Comparison of ENCODE assay signal across 1 cellular context in the genomic region with DNA sequence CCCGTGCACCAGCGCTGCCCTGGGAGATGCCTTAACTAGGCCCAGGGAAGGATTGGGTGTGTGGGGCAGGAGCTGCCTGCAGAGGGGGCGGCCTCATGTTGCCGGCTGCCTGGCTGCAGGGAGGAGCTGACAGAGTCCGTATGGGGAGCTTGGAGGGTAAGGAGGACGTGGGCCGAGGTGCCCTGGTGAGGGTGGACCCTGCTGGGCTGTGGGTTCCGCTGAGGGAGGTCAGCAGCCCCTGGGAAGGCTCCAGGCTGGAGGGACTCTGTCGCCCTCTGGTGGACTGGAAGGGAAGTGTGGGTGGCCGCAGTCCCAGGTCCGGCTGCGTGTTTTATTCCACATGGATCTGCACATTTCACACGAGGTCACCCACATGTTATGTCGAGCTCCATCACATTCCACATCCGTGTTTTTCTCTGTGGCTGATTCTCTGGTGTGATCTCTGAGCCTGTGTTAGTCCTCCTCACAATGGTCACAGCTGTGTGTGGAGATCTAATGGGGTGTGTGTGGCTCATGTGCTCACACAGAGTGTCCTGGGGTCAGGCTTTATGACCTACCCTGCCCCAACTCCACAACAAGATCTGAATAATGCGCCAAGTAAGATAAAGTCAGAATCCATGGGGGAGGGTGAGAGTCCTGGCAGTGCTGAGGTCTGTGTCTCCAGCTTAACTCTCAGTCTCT.
A peak's percentile ranks its signal among the peaks of the same experiment; 100 is the strongest.
TF ChIP-seq lines count a peak whose summit lies in the region.

No MANE protein-coding gene starts in this region.

TF ChIP-seq in HEK293, 187 proteins besides CTCF, POLR2A, EP300 and RAD21 (continued from another document and continues in another):
- TF ChIP-seq, protein P1, sequence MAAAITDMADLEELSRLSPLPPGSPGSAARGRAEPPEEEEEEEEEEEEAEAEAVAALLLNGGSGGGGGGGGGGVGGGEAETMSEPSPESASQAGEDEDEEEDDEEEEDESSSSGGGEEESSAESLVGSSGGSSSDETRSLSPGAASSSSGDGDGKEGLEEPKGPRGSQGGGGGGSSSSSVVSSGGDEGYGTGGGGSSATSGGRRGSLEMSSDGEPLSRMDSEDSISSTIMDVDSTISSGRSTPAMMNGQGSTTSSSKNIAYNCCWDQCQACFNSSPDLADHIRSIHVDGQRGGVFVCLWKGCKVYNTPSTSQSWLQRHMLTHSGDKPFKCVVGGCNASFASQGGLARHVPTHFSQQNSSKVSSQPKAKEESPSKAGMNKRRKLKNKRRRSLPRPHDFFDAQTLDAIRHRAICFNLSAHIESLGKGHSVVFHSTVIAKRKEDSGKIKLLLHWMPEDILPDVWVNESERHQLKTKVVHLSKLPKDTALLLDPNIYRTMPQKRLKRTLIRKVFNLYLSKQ (tag by site-specific recombination; IDR thresholded peaks at IDR 0.05; ENCODE audit: borderline replicate concordance): no peak
- TF ChIP-seq ZNF501 (tag by site-specific recombination; IDR thresholded peaks at IDR 0.05) (no peak), TCF7L2 (IDR thresholded peaks at IDR 0.05; ENCODE audit: borderline replicate concordance, low read depth, low read length) (no peak), ZNF654 (tag by site-specific recombination; IDR thresholded peaks at IDR 0.05; ENCODE audit: low read depth) (peak; percentile 36), ZNF2 (tag by site-specific recombination; IDR thresholded peaks at IDR 0.05) (0 out of 2 replicates have a peak, but pooled peaks have one; percentile 31), KLF9 (tag by site-specific recombination; IDR thresholded peaks at IDR 0.05; ENCODE audit: low read depth) (no peak), ZNF24 (tag by site-specific recombination; IDR thresholded peaks at IDR 0.05) (no peak), ZNF660 (tag by site-specific recombination; IDR thresholded peaks at IDR 0.05) (no peak), TRIM28 (IDR thresholded peaks at IDR 0.05; ENCODE audit: borderline replicate concordance, low read length) (no peak), ZIC2 (tag by site-specific recombination; IDR thresholded peaks at IDR 0.05) (peak; percentile 64; the same call in 1 of the 2 replicates), HOXA7 (CRISPR knock-in tag; IDR thresholded peaks at IDR 0.05; ENCODE audit: borderline replicate concordance) (no peak), ZNF548 (tag by site-specific recombination; IDR thresholded peaks at IDR 0.05) (no peak), ZNF747 (tag by site-specific recombination; IDR thresholded peaks at IDR 0.05) (no peak), ZNF362 (tag by site-specific recombination; IDR thresholded peaks at IDR 0.05) (no peak), BCL6B (tag by site-specific recombination; IDR thresholded peaks at IDR 0.05) (no peak), GLIS2 (tag by site-specific recombination; IDR thresholded peaks at IDR 0.05) (peak; percentile 30; the same call in 1 of the 2 replicates), ZNF510 (tag by site-specific recombination; IDR thresholded peaks at IDR 0.05; ENCODE audit: insufficient replicate concordance) (no peak), ZNF394 (tag by site-specific recombination; IDR thresholded peaks at IDR 0.05; ENCODE audit: borderline replicate concordance) (no peak), HIC1 (tag by site-specific recombination; IDR thresholded peaks at IDR 0.05) (no peak), ZNF221 (tag by site-specific recombination; IDR thresholded peaks at IDR 0.05; ENCODE audit: borderline replicate concordance) (no peak), MYNN (tag by site-specific recombination; IDR thresholded peaks at IDR 0.05; ENCODE audit: borderline replicate concordance) (no peak), ZNF404 (tag by site-specific recombination; IDR thresholded peaks at IDR 0.05) (no peak), KLF7 (tag by site-specific recombination; IDR thresholded peaks at IDR 0.05; ENCODE audit: borderline replicate concordance) (no peak), ZSCAN23 (tag by site-specific recombination; IDR thresholded peaks at IDR 0.05) (no peak), ZNF121 (tag by site-specific recombination; IDR thresholded peaks at IDR 0.05) (no peak), ZNF560 (tag by site-specific recombination; IDR thresholded peaks at IDR 0.05; ENCODE audit: borderline replicate concordance) (no peak), ZNF792 (tag by site-specific recombination; IDR thresholded peaks at IDR 0.05) (no peak), SP7 (tag by site-specific recombination; IDR thresholded peaks at IDR 0.05) (no peak), ZSCAN30 (tag by site-specific recombination; IDR thresholded peaks at IDR 0.05) (peak; percentile 95), ZNF704 (tag by site-specific recombination; IDR thresholded peaks at IDR 0.05) (no peak), ZNF664 (tag by site-specific recombination; IDR thresholded peaks at IDR 0.05) (no peak), ZNF140 (tag by site-specific recombination; IDR thresholded peaks at IDR 0.05) (no peak), ZBTB20 (tag by site-specific recombination; IDR thresholded peaks at IDR 0.05) (no peak), ZXDB (tag by site-specific recombination; IDR thresholded peaks at IDR 0.05) (peak; percentile 39; the same call in 1 of the 2 replicates), KLF1 (tag by site-specific recombination; IDR thresholded peaks at IDR 0.05) (no peak), REPIN1 (tag by site-specific recombination; IDR thresholded peaks at IDR 0.05; ENCODE audit: low read depth) (no peak), GLIS1 (tag by site-specific recombination; IDR thresholded peaks at IDR 0.05) (peak; percentile 27; the same call in 1 of the 2 replicates), ZNF785 (tag by site-specific recombination; IDR thresholded peaks at IDR 0.05) (0 out of 2 replicates have a peak, but pooled peaks have one; percentile 34), ZNF639 (tag by site-specific recombination; IDR thresholded peaks at IDR 0.05) (no peak), EGR2 (tag by site-specific recombination; IDR thresholded peaks at IDR 0.05; ENCODE audit: low read depth) (no peak), ZNF311 (tag by site-specific recombination; IDR thresholded peaks at IDR 0.05; ENCODE audit: borderline replicate concordance) (no peak), OSR2 (tag by site-specific recombination; IDR thresholded peaks at IDR 0.05) (no peak), ZNF341 (tag by site-specific recombination; IDR thresholded peaks at IDR 0.05; ENCODE audit: low read depth) (no peak), ZBTB21 (tag by site-specific recombination; IDR thresholded peaks at IDR 0.05) (no peak), ZNF580 (tag by site-specific recombination; IDR thresholded peaks at IDR 0.05) (no peak), INSM2 (tag by site-specific recombination; IDR thresholded peaks at IDR 0.05) (no peak), ZNF544 (tag by site-specific recombination; IDR thresholded peaks at IDR 0.05) (no peak), ZNF155 (tag by site-specific recombination; IDR thresholded peaks at IDR 0.05) (no peak)
- TF ChIP-seq, protein P2, sequence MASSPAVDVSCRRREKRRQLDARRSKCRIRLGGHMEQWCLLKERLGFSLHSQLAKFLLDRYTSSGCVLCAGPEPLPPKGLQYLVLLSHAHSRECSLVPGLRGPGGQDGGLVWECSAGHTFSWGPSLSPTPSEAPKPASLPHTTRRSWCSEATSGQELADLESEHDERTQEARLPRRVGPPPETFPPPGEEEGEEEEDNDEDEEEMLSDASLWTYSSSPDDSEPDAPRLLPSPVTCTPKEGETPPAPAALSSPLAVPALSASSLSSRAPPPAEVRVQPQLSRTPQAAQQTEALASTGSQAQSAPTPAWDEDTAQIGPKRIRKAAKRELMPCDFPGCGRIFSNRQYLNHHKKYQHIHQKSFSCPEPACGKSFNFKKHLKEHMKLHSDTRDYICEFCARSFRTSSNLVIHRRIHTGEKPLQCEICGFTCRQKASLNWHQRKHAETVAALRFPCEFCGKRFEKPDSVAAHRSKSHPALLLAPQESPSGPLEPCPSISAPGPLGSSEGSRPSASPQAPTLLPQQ (tag by site-specific recombination; IDR thresholded peaks at IDR 0.05): no peak
- TF ChIP-seq, protein P3, sequence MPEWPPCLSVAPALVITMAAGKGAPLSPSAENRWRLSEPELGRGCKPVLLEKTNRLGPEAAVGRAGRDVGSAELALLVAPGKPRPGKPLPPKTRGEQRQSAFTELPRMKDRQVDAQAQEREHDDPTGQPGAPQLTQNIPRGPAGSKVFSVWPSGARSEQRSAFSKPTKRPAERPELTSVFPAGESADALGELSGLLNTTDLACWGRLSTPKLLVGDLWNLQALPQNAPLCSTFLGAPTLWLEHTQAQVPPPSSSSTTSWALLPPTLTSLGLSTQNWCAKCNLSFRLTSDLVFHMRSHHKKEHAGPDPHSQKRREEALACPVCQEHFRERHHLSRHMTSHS (tag by site-specific recombination; IDR thresholded peaks at IDR 0.05): no peak
- TF ChIP-seq, protein P4, sequence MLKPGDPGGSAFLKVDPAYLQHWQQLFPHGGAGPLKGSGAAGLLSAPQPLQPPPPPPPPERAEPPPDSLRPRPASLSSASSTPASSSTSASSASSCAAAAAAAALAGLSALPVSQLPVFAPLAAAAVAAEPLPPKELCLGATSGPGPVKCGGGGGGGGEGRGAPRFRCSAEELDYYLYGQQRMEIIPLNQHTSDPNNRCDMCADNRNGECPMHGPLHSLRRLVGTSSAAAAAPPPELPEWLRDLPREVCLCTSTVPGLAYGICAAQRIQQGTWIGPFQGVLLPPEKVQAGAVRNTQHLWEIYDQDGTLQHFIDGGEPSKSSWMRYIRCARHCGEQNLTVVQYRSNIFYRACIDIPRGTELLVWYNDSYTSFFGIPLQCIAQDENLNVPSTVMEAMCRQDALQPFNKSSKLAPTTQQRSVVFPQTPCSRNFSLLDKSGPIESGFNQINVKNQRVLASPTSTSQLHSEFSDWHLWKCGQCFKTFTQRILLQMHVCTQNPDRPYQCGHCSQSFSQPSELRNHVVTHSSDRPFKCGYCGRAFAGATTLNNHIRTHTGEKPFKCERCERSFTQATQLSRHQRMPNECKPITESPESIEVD (tag by site-specific recombination; IDR thresholded peaks at IDR 0.05): no peak
